In genomic region chr1:179876289-179876715, GRCh38 we compare ENCODE assay signal across 8 cellular contexts. TPM values are rescaled to one million over a fixed set of nuclear protein-coding genes. Genes with fewer than 3 reads are reported as not detected.
A peak's percentile ranks its signal among the peaks of the same experiment; 100 is the strongest.
DNase-seq lines count a peak whose midpoint lies in the region; ATAC-seq and TF ChIP-seq lines count a peak whose summit lies in the region.

No MANE protein-coding gene starts in this region.

- H3K36me3 Mint-ChIP-seq in CD4-positive, alpha-beta T cell (ENCODE audit: low read depth), result peaks cover 45% of the 10 kb centered on the region
- peaks cover 36% of the 10 kb centered on the region for H3K36me3 Mint-ChIP-seq in dendritic cell treated with granulocyte-macrophage colony-stimulating factor and Interleukin-4, amounts not matched to agents 40 ng/mL and 50 ng/mL, for 4 days (ENCODE audit: low read depth)
- peaks cover 6% of the 10 kb centered on the region for H3K36me3 Mint-ChIP-seq in natural killer cell treated with Interleukin-12 subunit alpha and Interleukin-12 subunit beta and Interleukin-15 and Interleukin-18, amount 100 ng/mL, for 72 hours

- TF ChIP-seq POLR2A in NB4 (IDR thresholded peaks at IDR 0.05; ENCODE audit: extremely low read depth, insufficient read length), result no peak

- no peaks in the 10 kb centered on the region for H3K9me3 ChIP-seq in CD4-positive, alpha-beta T cell (ENCODE audit: control insufficient read depth, low read length)

- POLR2A ChIA-PET in CD4-positive, alpha-beta T cell (lab: Charles Lee), result no interaction called here

- ATAC-seq in CD4-positive, alpha-beta T cell (ENCODE audit: poor library complexity), result no peak
- no peak for ATAC-seq in natural killer cell treated with Interleukin-12 subunit alpha and Interleukin-12 subunit beta and Interleukin-15 and Interleukin-18, amount 100 ng/mL, for 72 hours
- no peak for ATAC-seq in HG03469 (IDR thresholded peaks at IDR 0.05; ENCODE audit: unreplicated experiment)

- no peak overlapping the region for H3K27ac ChIP-seq in CD4-positive, alpha-beta T cell (ENCODE audit: low read depth, low read length)

- intact Hi-C loops in CD4-positive, alpha-beta T cell (cut with DNase I, micrococcal nuclease), result loop anchor here (10.0 kb wide), 5 partner anchors 62 to 1148 kb away; partner anchors contain the start of genes ACBD6 (in 1 of the 2), SOAT1 (in 1 of the 2), STX6 (in 1 of the 2) and XPR1 (in 1 of the 2)
- intact Hi-C loops in dendritic cell treated with granulocyte-macrophage colony-stimulating factor and Interleukin-4, amounts not matched to agents 40 ng/mL and 50 ng/mL, for 4 days (cut with micrococcal nuclease), result no loop called here

- no peaks in the 10 kb centered on the region for H3K27me3 ChIP-seq in CD4-positive, alpha-beta T cell (ENCODE audit: control insufficient read depth, insufficient read depth, low read length)
- H3K27me3 ChIP-seq in H7 (ENCODE audit: control insufficient read depth, insufficient read depth, low read length), result no peaks in the 10 kb centered on the region

- no peak for DNase-seq in CD4-positive, alpha-beta T cell
- DNase-seq in NB4 (ENCODE audit: low read depth) (peak; percentile 63), middle frontal gyrus (ENCODE audit: extremely low spot score, low spot score) (no peak), H7 (no peak)
- DNase-seq in natural killer cell treated with Interleukin-12 subunit alpha and Interleukin-12 subunit beta and Interleukin-15 and Interleukin-18, amount 100 ng/mL, for 72 hours (ENCODE audit: low spot score), result no peak
- no peak for DNase-seq in activated CD4-positive, alpha-beta T cell treated with anti-CD3 and anti-CD28 coated beads for 4 hours

- no peaks in the 10 kb centered on the region; the same call in 1 of the 2 replicates for H3K36me3 ChIP-seq in H7 (replicated peaks; ENCODE audit: control insufficient read depth, insufficient read depth, low read length)

- peak overlapping the region; percentile 84 for H3K27ac Mint-ChIP-seq in CD4-positive, alpha-beta T cell
- peak overlapping the region; percentile 80 for H3K27ac Mint-ChIP-seq in dendritic cell treated with granulocyte-macrophage colony-stimulating factor and Interleukin-4, amounts not matched to agents 40 ng/mL and 50 ng/mL, for 4 days
- peak overlapping the region; percentile 65 to 83 for H3K27ac Mint-ChIP-seq in natural killer cell treated with Interleukin-12 subunit alpha and Interleukin-12 subunit beta and Interleukin-15 and Interleukin-18, amount 100 ng/mL, for 72 hours

- H3K4me1 Mint-ChIP-seq in CD4-positive, alpha-beta T cell (ENCODE audit: low read depth), result peaks cover 59% of the 10 kb centered on the region
- H3K4me1 Mint-ChIP-seq in dendritic cell treated with granulocyte-macrophage colony-stimulating factor and Interleukin-4, amounts not matched to agents 40 ng/mL and 50 ng/mL, for 4 days (ENCODE audit: low read depth), result peaks cover 56% of the 10 kb centered on the region
- H3K4me1 Mint-ChIP-seq in natural killer cell treated with Interleukin-12 subunit alpha and Interleukin-12 subunit beta and Interleukin-15 and Interleukin-18, amount 100 ng/mL, for 72 hours (ENCODE audit: low read depth in 2 of 2), result peaks cover 21 to 34% of the 10 kb centered on the region in 2 donors

- H3K9me3 Mint-ChIP-seq in CD4-positive, alpha-beta T cell, result no peaks in the 10 kb centered on the region
- no peaks in the 10 kb centered on the region for H3K9me3 Mint-ChIP-seq in dendritic cell treated with granulocyte-macrophage colony-stimulating factor and Interleukin-4, amounts not matched to agents 40 ng/mL and 50 ng/mL, for 4 days
- no peaks in the 10 kb centered on the region for H3K9me3 Mint-ChIP-seq in natural killer cell treated with Interleukin-12 subunit alpha and Interleukin-12 subunit beta and Interleukin-15 and Interleukin-18, amount 100 ng/mL, for 72 hours

- no peaks in the 10 kb centered on the region for H3K27me3 Mint-ChIP-seq in CD4-positive, alpha-beta T cell
- H3K27me3 Mint-ChIP-seq in dendritic cell treated with granulocyte-macrophage colony-stimulating factor and Interleukin-4, amounts not matched to agents 40 ng/mL and 50 ng/mL, for 4 days, result no peaks in the 10 kb centered on the region
- no peaks in the 10 kb centered on the region for H3K27me3 Mint-ChIP-seq in natural killer cell treated with Interleukin-12 subunit alpha and Interleukin-12 subunit beta and Interleukin-15 and Interleukin-18, amount 100 ng/mL, for 72 hours

- H3K4me3 ChIP-seq in NB4 (ENCODE audit: low read depth, low read length) (peak overlapping the region; percentile 95), H7 (ENCODE audit: insufficient read depth, low read depth, low read length) (no peak overlapping the region; the same call in 1 of the 2 replicates)

- CTCF ChIA-PET in CD4-positive, alpha-beta T cell (lab: Charles Lee), result interaction anchor here (3.2 kb wide), 1 partner anchor 9 kb away, joined by 13 read pairs; no protein-coding TSS in a partner anchor

- no peak for TF ChIP-seq CTCF in CD4-positive, alpha-beta T cell (IDR thresholded peaks at IDR 0.05)
- TF ChIP-seq CTCF in NB4 (IDR thresholded peaks at IDR 0.05; ENCODE audit: low read depth, low read length), result no peak

- H3K4me3 Mint-ChIP-seq in CD4-positive, alpha-beta T cell, result peak overlapping the region; percentile 88
- peak overlapping the region; percentile 67 for H3K4me3 Mint-ChIP-seq in dendritic cell treated with granulocyte-macrophage colony-stimulating factor and Interleukin-4, amounts not matched to agents 40 ng/mL and 50 ng/mL, for 4 days
- H3K4me3 Mint-ChIP-seq in natural killer cell treated with Interleukin-12 subunit alpha and Interleukin-12 subunit beta and Interleukin-15 and Interleukin-18, amount 100 ng/mL, for 72 hours, result peak overlapping the region; percentile 85

RNA-seq across cellular contexts. Expression of gene TOR1AIP2, which starts 1.3 kb away (rescaled TPM):
- total RNA-seq in CD4-positive, alpha-beta T cell, result 10 to 100 TPM; 71.6 to 72.7 TPM
- 10 to 100 TPM; 60.5 to 75.2 TPM for total RNA-seq in natural killer cell treated with Interleukin-12 subunit alpha and Interleukin-12 subunit beta and Interleukin-15 and Interleukin-18, amount 100 ng/mL, for 72 hours
- total RNA-seq in H7 (2014; rRNA removed; shearing (Covaris generic)), result 60.7 and 69.2 TPM in 2 replicates

RNA-seq across cellular contexts. Expression of gene TOR1AIP1, which starts 5.8 kb away (rescaled TPM):
- total RNA-seq in CD4-positive, alpha-beta T cell, result 10 to 100 TPM; 93.8 to 94.4 TPM
- total RNA-seq in natural killer cell treated with Interleukin-12 subunit alpha and Interleukin-12 subunit beta and Interleukin-15 and Interleukin-18, amount 100 ng/mL, for 72 hours, result 10 to 100 TPM; 73.1 to 84.0 TPM
- total RNA-seq in H7 (2014; rRNA removed; shearing (Covaris generic)), result 34.2 and 43.7 TPM in 2 replicates
